Comparison of ENCODE assay signal across 1 cellular context in the genomic region with DNA sequence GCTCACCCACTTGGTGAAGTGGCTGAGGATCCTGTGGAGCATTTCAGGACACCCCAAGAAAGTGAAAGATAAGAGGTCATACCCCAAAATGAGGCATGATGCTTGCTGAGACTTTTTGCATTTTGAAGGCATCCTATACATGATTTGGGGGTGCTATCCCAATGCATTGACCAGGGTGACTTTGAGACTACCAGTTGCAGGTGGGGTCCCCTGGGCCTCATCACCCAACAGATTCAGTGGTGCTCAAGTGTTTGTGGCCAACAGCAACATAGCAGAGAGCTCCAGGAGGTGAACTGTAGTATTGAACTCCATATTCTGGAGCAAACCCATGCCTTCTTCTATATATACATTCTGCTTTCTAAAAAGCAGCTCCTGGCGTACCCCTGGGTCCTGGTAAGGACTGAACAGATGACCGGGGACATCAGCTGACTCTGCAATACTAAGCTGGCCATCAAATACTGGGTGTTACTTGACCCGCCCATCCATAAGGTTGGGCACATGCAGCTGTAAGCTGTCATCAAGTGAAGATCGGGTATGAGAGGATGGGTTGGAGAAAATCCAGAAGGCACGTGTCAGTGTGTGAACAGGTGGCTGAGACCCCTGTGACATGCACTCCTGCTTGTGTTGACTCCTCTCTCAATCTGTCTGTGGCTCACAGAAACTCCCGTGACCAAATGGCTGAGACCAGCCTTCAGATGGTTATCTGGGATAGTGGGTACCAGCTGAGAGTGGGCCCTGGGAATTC.
TF ChIP-seq lines count a peak whose summit lies in the region.

No MANE protein-coding gene starts in this region.

TF ChIP-seq in HepG2, 621 proteins besides CTCF, POLR2A, EP300 and RAD21 (continued from another document):
- TF ChIP-seq AGO2 (optimal IDR thresholded peaks at IDR 0.05; ENCODE audit: low read depth, low read length) (no peak), ZNF33A (CRISPR knock-in tag; IDR thresholded peaks at IDR 0.05; ENCODE audit: borderline replicate concordance) (no peak), PITX1 (CRISPR knock-in tag; IDR thresholded peaks at IDR 0.05) (no peak), ZSCAN20 (CRISPR knock-in tag; IDR thresholded peaks at IDR 0.05; ENCODE audit: borderline replicate concordance) (no peak), CBX5 (CRISPR knock-in tag; IDR thresholded peaks at IDR 0.05; ENCODE audit: borderline replicate concordance) (no peak), ZNF616 (CRISPR knock-in tag; IDR thresholded peaks at IDR 0.05; ENCODE audit: low read depth) (no peak), JDP2 (CRISPR knock-in tag; IDR thresholded peaks at IDR 0.05; ENCODE audit: borderline replicate concordance) (no peak), MAFF (IDR thresholded peaks at IDR 0.05; ENCODE audit: low read depth, low read length) (no peak), RBM22 (optimal IDR thresholded peaks at IDR 0.05; ENCODE audit: low read length) (no peak)
- TF ChIP-seq, protein P1, sequence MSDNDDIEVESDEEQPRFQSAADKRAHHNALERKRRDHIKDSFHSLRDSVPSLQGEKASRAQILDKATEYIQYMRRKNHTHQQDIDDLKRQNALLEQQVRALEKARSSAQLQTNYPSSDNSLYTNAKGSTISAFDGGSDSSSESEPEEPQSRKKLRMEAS (IDR thresholded peaks at IDR 0.05), result no peak
- TF ChIP-seq, protein P2, sequence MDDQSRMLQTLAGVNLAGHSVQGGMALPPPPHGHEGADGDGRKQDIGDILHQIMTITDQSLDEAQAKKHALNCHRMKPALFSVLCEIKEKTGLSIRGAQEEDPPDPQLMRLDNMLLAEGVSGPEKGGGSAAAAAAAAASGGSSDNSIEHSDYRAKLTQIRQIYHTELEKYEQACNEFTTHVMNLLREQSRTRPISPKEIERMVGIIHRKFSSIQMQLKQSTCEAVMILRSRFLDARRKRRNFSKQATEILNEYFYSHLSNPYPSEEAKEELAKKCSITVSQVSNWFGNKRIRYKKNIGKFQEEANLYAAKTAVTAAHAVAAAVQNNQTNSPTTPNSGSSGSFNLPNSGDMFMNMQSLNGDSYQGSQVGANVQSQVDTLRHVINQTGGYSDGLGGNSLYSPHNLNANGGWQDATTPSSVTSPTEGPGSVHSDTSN (CRISPR knock-in tag; IDR thresholded peaks at IDR 0.05; ENCODE audit: borderline replicate concordance), result no peak
- TF ChIP-seq, protein P3, sequence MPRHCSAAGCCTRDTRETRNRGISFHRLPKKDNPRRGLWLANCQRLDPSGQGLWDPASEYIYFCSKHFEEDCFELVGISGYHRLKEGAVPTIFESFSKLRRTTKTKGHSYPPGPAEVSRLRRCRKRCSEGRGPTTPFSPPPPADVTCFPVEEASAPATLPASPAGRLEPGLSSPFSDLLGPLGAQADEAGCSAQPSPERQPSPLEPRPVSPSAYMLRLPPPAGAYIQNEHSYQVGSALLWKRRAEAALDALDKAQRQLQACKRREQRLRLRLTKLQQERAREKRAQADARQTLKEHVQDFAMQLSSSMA (CRISPR knock-in tag; IDR thresholded peaks at IDR 0.05), result no peak
- TF ChIP-seq, protein P4, sequence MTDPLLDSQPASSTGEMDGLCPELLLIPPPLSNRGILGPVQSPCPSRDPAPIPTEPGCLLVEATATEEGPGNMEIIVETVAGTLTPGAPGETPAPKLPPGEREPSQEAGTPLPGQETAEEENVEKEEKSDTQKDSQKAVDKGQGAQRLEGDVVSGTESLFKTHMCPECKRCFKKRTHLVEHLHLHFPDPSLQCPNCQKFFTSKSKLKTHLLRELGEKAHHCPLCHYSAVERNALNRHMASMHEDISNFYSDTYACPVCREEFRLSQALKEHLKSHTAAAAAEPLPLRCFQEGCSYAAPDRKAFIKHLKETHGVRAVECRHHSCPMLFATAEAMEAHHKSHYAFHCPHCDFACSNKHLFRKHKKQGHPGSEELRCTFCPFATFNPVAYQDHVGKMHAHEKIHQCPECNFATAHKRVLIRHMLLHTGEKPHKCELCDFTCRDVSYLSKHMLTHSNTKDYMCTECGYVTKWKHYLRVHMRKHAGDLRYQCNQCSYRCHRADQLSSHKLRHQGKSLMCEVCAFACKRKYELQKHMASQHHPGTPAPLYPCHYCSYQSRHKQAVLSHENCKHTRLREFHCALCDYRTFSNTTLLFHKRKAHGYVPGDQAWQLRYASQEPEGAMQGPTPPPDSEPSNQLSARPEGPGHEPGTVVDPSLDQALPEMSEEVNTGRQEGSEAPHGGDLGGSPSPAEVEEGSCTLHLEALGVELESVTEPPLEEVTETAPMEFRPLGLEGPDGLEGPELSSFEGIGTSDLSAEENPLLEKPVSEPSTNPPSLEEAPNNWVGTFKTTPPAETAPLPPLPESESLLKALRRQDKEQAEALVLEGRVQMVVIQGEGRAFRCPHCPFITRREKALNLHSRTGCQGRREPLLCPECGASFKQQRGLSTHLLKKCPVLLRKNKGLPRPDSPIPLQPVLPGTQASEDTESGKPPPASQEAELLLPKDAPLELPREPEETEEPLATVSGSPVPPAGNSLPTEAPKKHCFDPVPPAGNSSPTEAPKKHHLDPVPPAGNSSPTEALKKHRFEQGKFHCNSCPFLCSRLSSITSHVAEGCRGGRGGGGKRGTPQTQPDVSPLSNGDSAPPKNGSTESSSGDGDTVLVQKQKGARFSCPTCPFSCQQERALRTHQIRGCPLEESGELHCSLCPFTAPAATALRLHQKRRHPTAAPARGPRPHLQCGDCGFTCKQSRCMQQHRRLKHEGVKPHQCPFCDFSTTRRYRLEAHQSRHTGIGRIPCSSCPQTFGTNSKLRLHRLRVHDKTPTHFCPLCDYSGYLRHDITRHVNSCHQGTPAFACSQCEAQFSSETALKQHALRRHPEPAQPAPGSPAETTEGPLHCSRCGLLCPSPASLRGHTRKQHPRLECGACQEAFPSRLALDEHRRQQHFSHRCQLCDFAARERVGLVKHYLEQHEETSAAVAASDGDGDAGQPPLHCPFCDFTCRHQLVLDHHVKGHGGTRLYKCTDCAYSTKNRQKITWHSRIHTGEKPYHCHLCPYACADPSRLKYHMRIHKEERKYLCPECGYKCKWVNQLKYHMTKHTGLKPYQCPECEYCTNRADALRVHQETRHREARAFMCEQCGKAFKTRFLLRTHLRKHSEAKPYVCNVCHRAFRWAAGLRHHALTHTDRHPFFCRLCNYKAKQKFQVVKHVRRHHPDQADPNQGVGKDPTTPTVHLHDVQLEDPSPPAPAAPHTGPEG (CRISPR knock-in tag; IDR thresholded peaks at IDR 0.05), result no peak
- TF ChIP-seq, protein P5, sequence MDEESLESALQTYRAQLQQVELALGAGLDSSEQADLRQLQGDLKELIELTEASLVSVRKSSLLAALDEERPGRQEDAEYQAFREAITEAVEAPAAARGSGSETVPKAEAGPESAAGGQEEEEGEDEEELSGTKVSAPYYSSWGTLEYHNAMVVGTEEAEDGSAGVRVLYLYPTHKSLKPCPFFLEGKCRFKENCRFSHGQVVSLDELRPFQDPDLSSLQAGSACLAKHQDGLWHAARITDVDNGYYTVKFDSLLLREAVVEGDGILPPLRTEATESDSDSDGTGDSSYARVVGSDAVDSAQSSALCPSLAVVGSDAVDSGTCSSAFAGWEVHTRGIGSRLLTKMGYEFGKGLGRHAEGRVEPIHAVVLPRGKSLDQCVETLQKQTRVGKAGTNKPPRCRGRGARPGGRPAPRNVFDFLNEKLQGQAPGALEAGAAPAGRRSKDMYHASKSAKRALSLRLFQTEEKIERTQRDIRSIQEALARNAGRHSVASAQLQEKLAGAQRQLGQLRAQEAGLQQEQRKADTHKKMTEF (CRISPR knock-in tag; IDR thresholded peaks at IDR 0.05), result no peak
- TF ChIP-seq, protein P6, sequence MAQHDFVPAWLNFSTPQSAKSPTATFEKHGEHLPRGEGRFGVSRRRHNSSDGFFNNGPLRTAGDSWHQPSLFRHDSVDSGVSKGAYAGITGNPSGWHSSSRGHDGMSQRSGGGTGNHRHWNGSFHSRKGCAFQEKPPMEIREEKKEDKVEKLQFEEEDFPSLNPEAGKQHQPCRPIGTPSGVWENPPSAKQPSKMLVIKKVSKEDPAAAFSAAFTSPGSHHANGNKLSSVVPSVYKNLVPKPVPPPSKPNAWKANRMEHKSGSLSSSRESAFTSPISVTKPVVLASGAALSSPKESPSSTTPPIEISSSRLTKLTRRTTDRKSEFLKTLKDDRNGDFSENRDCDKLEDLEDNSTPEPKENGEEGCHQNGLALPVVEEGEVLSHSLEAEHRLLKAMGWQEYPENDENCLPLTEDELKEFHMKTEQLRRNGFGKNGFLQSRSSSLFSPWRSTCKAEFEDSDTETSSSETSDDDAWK (CRISPR knock-in tag; IDR thresholded peaks at IDR 0.05), result no peak
TF ChIP-seq in HepG2: peak in this region for 0.
